ENCODE assay signal across 23 cellular contexts in the genomic region with DNA sequence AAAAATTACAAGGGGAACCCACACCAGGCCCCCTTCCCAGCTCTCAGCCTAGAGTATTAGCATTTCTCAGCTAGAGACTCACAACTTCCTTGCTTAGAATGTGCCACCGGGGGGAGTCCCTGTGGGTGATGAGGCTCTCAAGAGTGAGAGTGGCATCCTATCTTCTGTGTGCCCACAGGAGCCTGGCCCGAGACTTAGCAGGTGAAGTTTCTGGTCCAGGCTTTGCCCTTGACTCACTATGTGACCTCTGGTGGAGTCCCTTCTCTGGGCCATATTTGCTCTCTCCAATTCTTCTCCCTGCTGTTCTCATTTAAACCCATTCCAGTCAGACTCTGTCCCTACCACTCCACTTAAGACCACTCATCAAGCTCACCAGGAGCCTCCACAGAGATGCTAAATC.
"Had no signal": no experiment of that assay in that cellular context is flagged by ENCODE, and none has a peak within 500 bp of the region (broad histone marks: within the 10 kb centered on the region; RNA-seq: fewer than 3 reads in every experiment).

No MANE protein-coding gene starts in this region.

- DNase-seq: activated CD8-positive, alpha-beta memory T cell treated with anti-CD3 and anti-CD28 coated beads, Interleukin-2, amount 50 U/mL, for 48 hours; activated effector memory CD4-positive, alpha-beta T cell treated with Interleukin-2 at 50 U/mL for 16 hours; activated naive CD8-positive, alpha-beta T cell treated with anti-CD3 and anti-CD28 coated beads for 36 hours; activated T-cell treated with anti-CD3 and anti-CD28 coated beads, Interleukin-2, amount 50 U/mL, for 72 hours; central memory CD4-positive, alpha-beta T cell; effector memory CD4-positive, alpha-beta T cell; gastrocnemius medialis; hypothalamus; left ventricle myocardium inferior; midbrain; ovary; psoas muscle; right cardiac atrium; stimulated activated CD4-positive, alpha-beta T cell treated with anti-CD3 and anti-CD28 coated beads, Interleukin-1b, Interleukin-23, amount 100 ng/mL, for 48 hours; stimulated activated naive CD8-positive, alpha-beta T cell treated with anti-CD3 and anti-CD28 coated beads, Interleukin-15, amount 100 ng/mL, for 72 hours; T-cell; T-helper 9 cell had no signal

- H3K4me1 ChIP-seq: gastrocnemius medialis, psoas muscle, suprapubic skin, tibial nerve had no signal

- H3K9me3 Mint-ChIP-seq: activated naive CD8-positive, alpha-beta T cell treated with anti-CD3 and anti-CD28 coated beads for 36 hours; activated T-cell treated with anti-CD3 and anti-CD28 coated beads, Interleukin-2, amount 50 U/mL, for 72 hours; natural killer cell treated with Interleukin-12 subunit alpha and Interleukin-12 subunit beta and Interleukin-15 and Interleukin-18, amount 100 ng/mL, for 72 hours; stimulated activated naive CD8-positive, alpha-beta T cell treated with anti-CD3 and anti-CD28 coated beads, Interleukin-15, amount 100 ng/mL, for 72 hours; T-cell; WTC11 had no signal

- H3K27ac ChIP-seq: esophagus muscularis mucosa, gastrocnemius medialis, left ventricle myocardium inferior, ovary, psoas muscle, skin epidermis, suprapubic skin, tibial nerve had no signal

- H3K36me3 ChIP-seq: ovary had no signal

- H3K27me3 Mint-ChIP-seq: activated naive CD8-positive, alpha-beta T cell treated with anti-CD3 and anti-CD28 coated beads for 36 hours; natural killer cell treated with Interleukin-12 subunit alpha and Interleukin-12 subunit beta and Interleukin-15 and Interleukin-18, amount 100 ng/mL, for 72 hours; stimulated activated naive CD8-positive, alpha-beta T cell treated with anti-CD3 and anti-CD28 coated beads, Interleukin-15, amount 100 ng/mL, for 72 hours; T-cell had no signal

- H3K4me3 ChIP-seq: esophagus muscularis mucosa, gastrocnemius medialis, left ventricle myocardium inferior, ovary, psoas muscle, skin epidermis, suprapubic skin, tibial nerve had no signal

- H3K27me3 ChIP-seq: esophagus muscularis mucosa, gastrocnemius medialis, ovary, suprapubic skin, tibial nerve had no signal

- H3K4me3 Mint-ChIP-seq: activated naive CD8-positive, alpha-beta T cell treated with anti-CD3 and anti-CD28 coated beads for 36 hours; activated T-cell treated with anti-CD3 and anti-CD28 coated beads, Interleukin-2, amount 50 U/mL, for 72 hours; natural killer cell treated with Interleukin-12 subunit alpha and Interleukin-12 subunit beta and Interleukin-15 and Interleukin-18, amount 100 ng/mL, for 72 hours; stimulated activated naive CD8-positive, alpha-beta T cell treated with anti-CD3 and anti-CD28 coated beads, Interleukin-15, amount 100 ng/mL, for 72 hours; T-cell; WTC11 had no signal

- H3K27ac Mint-ChIP-seq: activated naive CD8-positive, alpha-beta T cell treated with anti-CD3 and anti-CD28 coated beads for 36 hours; stimulated activated naive CD8-positive, alpha-beta T cell treated with anti-CD3 and anti-CD28 coated beads, Interleukin-15, amount 100 ng/mL, for 72 hours; WTC11 had no signal

- H3K9me3 ChIP-seq: esophagus muscularis mucosa, gastrocnemius medialis, left ventricle myocardium inferior, ovary, psoas muscle, suprapubic skin, tibial nerve had no signal

- H3K4me1 Mint-ChIP-seq: WTC11 had no signal
